Comparison of ENCODE assay signal across 9 cellular contexts in genomic region chr19:34366670-34367423, GRCh38. TPM values are rescaled to one million over a fixed set of nuclear protein-coding genes. Genes with fewer than 3 reads are reported as not detected.
DNase-seq lines count a peak whose midpoint lies in the region; ATAC-seq and TF ChIP-seq lines count a peak whose summit lies in the region.
"Had no signal": no experiment of that assay in that cellular context is flagged by ENCODE, and none has a peak within 500 bp of the region (broad histone marks: within the 10 kb centered on the region; RNA-seq: fewer than 3 reads in every experiment).

No MANE protein-coding gene starts in this region.

- peak overlapping the region; percentile 83 for H3K4me3 ChIP-seq in iPS-15b (ENCODE audit: low read depth, low read length)
- peak overlapping the region; percentile 72 to 93 for H3K4me3 ChIP-seq in vagina

- H3K4me1 Mint-ChIP-seq in activated CD4-positive, alpha-beta memory T cell treated with anti-CD3 and anti-CD28 coated beads, Interleukin-2, amount 10 ng/mL, durations not matched to agents 7 days and 5 days = peaks cover 74% of the 10 kb centered on the region

- TF ChIP-seq CTCF in vagina (IDR thresholded peaks at IDR 0.05) = no peak

- H3K27ac Mint-ChIP-seq in activated CD4-positive, alpha-beta memory T cell treated with anti-CD3 and anti-CD28 coated beads, Interleukin-2, amount 10 ng/mL, durations not matched to agents 7 days and 5 days = peak overlapping the region; percentile 88

- H3K36me3 Mint-ChIP-seq in activated CD4-positive, alpha-beta memory T cell treated with anti-CD3 and anti-CD28 coated beads, Interleukin-2, amount 10 ng/mL, durations not matched to agents 7 days and 5 days (ENCODE audit: low read depth) = peaks cover 61% of the 10 kb centered on the region

- no peaks in the 10 kb centered on the region for H3K9me3 Mint-ChIP-seq in activated CD4-positive, alpha-beta memory T cell treated with anti-CD3 and anti-CD28 coated beads, Interleukin-2, amount 10 ng/mL, durations not matched to agents 7 days and 5 days

- DNase-seq in left cardiac atrium (no peak), cardiac septum (ENCODE audit: low spot score) (no peak), vagina (ENCODE audit: extremely low spot score in 2 of 2) (no peak), mucosa of gallbladder (ENCODE audit: low spot score) (no peak)
- DNase-seq in activated CD4-positive, alpha-beta memory T cell treated with anti-CD3 and anti-CD28 coated beads, Interleukin-2, amount 10 ng/mL, durations not matched to agents 7 days and 5 days = peak; percentile 32
- DNase-seq in effector CD4-positive, alpha-beta T cell = no peak
- DNase-seq: NCI-H1436 treated with DMSO at 0.1 percent for 48 hours had no signal

- H3K36me3 ChIP-seq in iPS-15b (ENCODE audit: control insufficient read depth, insufficient read depth, low read length) (peaks cover 24% of the 10 kb centered on the region), vagina (peaks cover 0 to 37% of the 10 kb centered on the region in 2 donors)

- POLR2A ChIA-PET in activated CD4-positive, alpha-beta memory T cell treated with anti-CD3 and anti-CD28 coated beads, Interleukin-2, amount 10 ng/mL, durations not matched to agents 7 days and 5 days (lab: Charles Lee) = interaction anchor here (1.6 to 3.4 kb wide), 4 partner anchors 11 to 64 kb away, joined by 4 to 30 read pairs (median 5); partner anchors contain the start of gene UBA2

- intact Hi-C loops in left cardiac atrium (cut with DNase I) = no loop called here
- intact Hi-C loops in cardiac septum (cut with DNase I) = no loop called here
- intact Hi-C loops in vagina (cut with DNase I) = no loop called here

- H3K27ac ChIP-seq in vagina = no peak overlapping the region

- ATAC-seq in left cardiac atrium = peak; percentile 14 to 33
- no peak for ATAC-seq in HG02885 (IDR thresholded peaks at IDR 0.05; ENCODE audit: poor library complexity, unreplicated experiment)

- H3K9me3 ChIP-seq in iPS-15b (ENCODE audit: control insufficient read depth, insufficient read depth, low read length) (no peaks in the 10 kb centered on the region), vagina (no peaks in the 10 kb centered on the region)

- H3K4me1 ChIP-seq in iPS-15b (ENCODE audit: control insufficient read depth, insufficient read depth, low read length) (peaks cover 5% of the 10 kb centered on the region), vagina (peaks cover 26% of the 10 kb centered on the region)

- H3K9ac ChIP-seq in iPS-15b (ENCODE audit: low read depth, low read length) = no peak overlapping the region

- H3K27me3 ChIP-seq in iPS-15b (ENCODE audit: control insufficient read depth, insufficient read depth, low read length) = no peaks in the 10 kb centered on the region
- no peaks in the 10 kb centered on the region for H3K27me3 ChIP-seq in vagina

- CTCF ChIA-PET in activated CD4-positive, alpha-beta memory T cell treated with anti-CD3 and anti-CD28 coated beads, Interleukin-2, amount 10 ng/mL, durations not matched to agents 7 days and 5 days (lab: Charles Lee) = interaction anchor here (0.7 to 1.5 kb wide), 2 partner anchors 8 to 29 kb away, joined by 3 read pairs; no protein-coding TSS in a partner anchor

- peak overlapping the region; percentile 95 for H3K4me3 Mint-ChIP-seq in activated CD4-positive, alpha-beta memory T cell treated with anti-CD3 and anti-CD28 coated beads, Interleukin-2, amount 10 ng/mL, durations not matched to agents 7 days and 5 days

- TF ChIP-seq POLR2A in vagina (IDR thresholded peaks at IDR 0.05) = no peak

- H3K27me3 Mint-ChIP-seq in activated CD4-positive, alpha-beta memory T cell treated with anti-CD3 and anti-CD28 coated beads, Interleukin-2, amount 10 ng/mL, durations not matched to agents 7 days and 5 days = no peaks in the 10 kb centered on the region

RNA-seq across cellular contexts. Expression of gene GPI, which starts 1.9 kb away (rescaled TPM):
- total RNA-seq in left cardiac atrium (100 to 1,000 TPM; 337 to 408 TPM), cardiac septum (512 TPM), vagina (201 TPM), mucosa of gallbladder (406 TPM)
- total RNA-seq in activated CD4-positive, alpha-beta memory T cell treated with anti-CD3 and anti-CD28 coated beads, Interleukin-2, amount 10 ng/mL, durations not matched to agents 7 days and 5 days = 100 to 1,000 TPM; 658 to 662 TPM

RNA-seq across cellular contexts. Expression of gene PDCD2L, which starts 37.4 kb away (rescaled TPM):
- 1 to 10 TPM; 6.5 to 7.5 TPM for total RNA-seq in left cardiac atrium
- total RNA-seq in cardiac septum = 8.5 TPM
- 1 to 10 TPM; 8.0 to 9.7 TPM for total RNA-seq in activated CD4-positive, alpha-beta memory T cell treated with anti-CD3 and anti-CD28 coated beads, Interleukin-2, amount 10 ng/mL, durations not matched to agents 7 days and 5 days
- 10.8 TPM for total RNA-seq in vagina
- 5.7 TPM for total RNA-seq in mucosa of gallbladder
